Comparison of ENCODE assay signal across 16 cellular contexts in genomic region chr2:3635171-3636008, GRCh38. TPM values are rescaled to one million over a fixed set of nuclear protein-coding genes. Genes with fewer than 3 reads are reported as not detected.
DNase-seq lines count a peak whose midpoint lies in the region; ATAC-seq and TF ChIP-seq lines count a peak whose summit lies in the region.
"Had no signal": no experiment of that assay in that cellular context is flagged by ENCODE, and none has a peak within 500 bp of the region (broad histone marks: within the 10 kb centered on the region; RNA-seq: fewer than 3 reads in every experiment).

No MANE protein-coding gene starts in this region.

- no peak overlapping the region for H3K4me3 ChIP-seq in coronary artery
- H3K4me3 ChIP-seq: GM12878, lower lobe of right lung had no signal

- intact Hi-C loops in posterior vena cava (cut with DNase I) = no loop called here

- DNase-seq in AG08395 (ENCODE audit: low spot score) = peak; percentile 22
- peak; percentile 12 for DNase-seq in ELR (ENCODE audit: low read depth)
- peak; percentile 56 for DNase-seq in coronary artery (ENCODE audit: low spot score)
- peak; percentile 72 for DNase-seq in posterior vena cava (ENCODE audit: low spot score)
- DNase-seq in HT-29 (ENCODE audit: low spot score) = no peak
- DNase-seq: lower lobe of right lung; NCI-H2029; NCI-H774; stimulated activated naive CD8-positive, alpha-beta T cell treated with anti-CD3 and anti-CD28 coated beads, Interleukin-15, amount 100 ng/mL, for 72 hours had no signal

- no peak for TF ChIP-seq CTCF in coronary artery (IDR thresholded peaks at IDR 0.05)

- no peak overlapping the region for H3K27ac ChIP-seq in coronary artery
- H3K27ac ChIP-seq: C4-2B, lower lobe of right lung had no signal

- no peak for ATAC-seq in HG03571 (IDR thresholded peaks at IDR 0.05; ENCODE audit: unreplicated experiment)
- ATAC-seq in HG03354 (IDR thresholded peaks at IDR 0.05; ENCODE audit: poor library complexity, severe bottlenecking, unreplicated experiment) = no peak
- ATAC-seq: esophagus mucosa; GM12878; lower lobe of right lung; stimulated activated naive CD8-positive, alpha-beta T cell treated with anti-CD3 and anti-CD28 coated beads, Interleukin-15, amount 100 ng/mL, for 72 hours had no signal

RNA-seq across cellular contexts. Expression of gene ALLC, which starts 22.6 kb away (rescaled TPM):
- total RNA-seq in posterior vena cava = not detected
- total RNA-seq in HT-29 (2014; rRNA removed; shearing (Covaris generic)) = not detected in 2 replicates
- total RNA-seq: esophagus mucosa, GM12878, lower lobe of right lung, skeletal muscle tissue had no signal

RNA-seq across cellular contexts. Expression of gene COLEC11, which starts 40.5 kb away (rescaled TPM):
- total RNA-seq in posterior vena cava = 1 to 10 TPM in 1 of 2 donors, under 1 TPM in 1; 0.71 to 3.8 TPM
- not detected in 2 replicates for total RNA-seq in HT-29 (2014; rRNA removed; shearing (Covaris generic))
- total RNA-seq: Daoy, esophagus mucosa, skeletal muscle tissue had no signal
